ENCODE assay signal across 1 cellular context in the genomic region with DNA sequence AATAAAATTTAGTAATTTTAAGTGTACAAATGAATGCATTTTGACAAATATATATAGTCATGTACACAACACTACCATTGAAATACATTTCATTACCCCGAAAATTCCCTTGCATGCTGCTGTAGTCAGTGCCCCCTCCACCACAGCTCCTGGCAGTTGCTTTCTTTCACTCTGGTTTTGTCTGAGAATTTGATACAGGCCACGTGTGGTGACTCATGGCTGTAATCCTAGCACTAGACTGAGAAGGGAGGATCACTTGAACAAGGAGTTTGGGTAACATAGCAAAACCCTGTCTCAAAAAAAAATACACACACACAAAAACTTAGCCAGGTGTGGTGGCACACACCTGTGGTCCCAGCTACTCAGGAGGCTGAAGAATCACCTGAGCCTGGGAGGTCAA.
TF ChIP-seq lines count a peak whose summit lies in the region.

No MANE protein-coding gene starts in this region.

TF ChIP-seq in K562, 482 proteins besides CTCF, POLR2A, EP300 and RAD21:
- TF ChIP-seq RFX7 (CRISPR knock-in tag; IDR thresholded peaks at IDR 0.05): no peak
- TF ChIP-seq PRMT5 (CRISPR knock-in tag; IDR thresholded peaks at IDR 0.05): no peak
- TF ChIP-seq, protein P1, sequence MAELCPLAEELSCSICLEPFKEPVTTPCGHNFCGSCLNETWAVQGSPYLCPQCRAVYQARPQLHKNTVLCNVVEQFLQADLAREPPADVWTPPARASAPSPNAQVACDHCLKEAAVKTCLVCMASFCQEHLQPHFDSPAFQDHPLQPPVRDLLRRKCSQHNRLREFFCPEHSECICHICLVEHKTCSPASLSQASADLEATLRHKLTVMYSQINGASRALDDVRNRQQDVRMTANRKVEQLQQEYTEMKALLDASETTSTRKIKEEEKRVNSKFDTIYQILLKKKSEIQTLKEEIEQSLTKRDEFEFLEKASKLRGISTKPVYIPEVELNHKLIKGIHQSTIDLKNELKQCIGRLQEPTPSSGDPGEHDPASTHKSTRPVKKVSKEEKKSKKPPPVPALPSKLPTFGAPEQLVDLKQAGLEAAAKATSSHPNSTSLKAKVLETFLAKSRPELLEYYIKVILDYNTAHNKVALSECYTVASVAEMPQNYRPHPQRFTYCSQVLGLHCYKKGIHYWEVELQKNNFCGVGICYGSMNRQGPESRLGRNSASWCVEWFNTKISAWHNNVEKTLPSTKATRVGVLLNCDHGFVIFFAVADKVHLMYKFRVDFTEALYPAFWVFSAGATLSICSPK (IDR thresholded peaks at IDR 0.05; ENCODE audit: borderline replicate concordance): no peak
- no peak for TF ChIP-seq ZNF41 (CRISPR knock-in tag; conservative IDR thresholded peaks at IDR 0.05)
- TF ChIP-seq, protein P2, sequence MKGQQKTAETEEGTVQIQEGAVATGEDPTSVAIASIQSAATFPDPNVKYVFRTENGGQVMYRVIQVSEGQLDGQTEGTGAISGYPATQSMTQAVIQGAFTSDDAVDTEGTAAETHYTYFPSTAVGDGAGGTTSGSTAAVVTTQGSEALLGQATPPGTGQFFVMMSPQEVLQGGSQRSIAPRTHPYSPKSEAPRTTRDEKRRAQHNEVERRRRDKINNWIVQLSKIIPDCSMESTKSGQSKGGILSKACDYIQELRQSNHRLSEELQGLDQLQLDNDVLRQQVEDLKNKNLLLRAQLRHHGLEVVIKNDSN (CRISPR knock-in tag; IDR thresholded peaks at IDR 0.05): peak; percentile 34; the same call in 1 of the 2 replicates
- no peak for TF ChIP-seq ZNF274 (IDR thresholded peaks at IDR 0.05; ENCODE audit: borderline replicate concordance, low read depth, low read length)
- TF ChIP-seq HLTF (IDR thresholded peaks at IDR 0.05): no peak
- TF ChIP-seq ZNF695 (CRISPR knock-in tag; IDR thresholded peaks at IDR 0.05): no peak
- no peak for TF ChIP-seq TCF7 (IDR thresholded peaks at IDR 0.05; ENCODE audit: borderline replicate concordance)
- no peak for TF ChIP-seq CHCHD3 (CRISPR knock-in tag; IDR thresholded peaks at IDR 0.05)
- no peak for TF ChIP-seq KAT2B (IDR thresholded peaks at IDR 0.05; ENCODE audit: low read depth, low read length)
- no peak for TF ChIP-seq SRSF9 (IDR thresholded peaks at IDR 0.05; ENCODE audit: borderline replicate concordance, low read depth, low read length)
- TF ChIP-seq SMAD3 (CRISPR knock-in tag; conservative IDR thresholded peaks at IDR 0.05): no peak
- TF ChIP-seq, protein P3, sequence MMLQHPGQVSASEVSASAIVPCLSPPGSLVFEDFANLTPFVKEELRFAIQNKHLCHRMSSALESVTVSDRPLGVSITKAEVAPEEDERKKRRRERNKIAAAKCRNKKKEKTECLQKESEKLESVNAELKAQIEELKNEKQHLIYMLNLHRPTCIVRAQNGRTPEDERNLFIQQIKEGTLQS (IDR thresholded peaks at IDR 0.05): peak; percentile 49
- TF ChIP-seq, protein P3 (CRISPR knock-in tag; conservative IDR thresholded peaks at IDR 0.05): no peak
- peak; percentile 72 for TF ChIP-seq FOSL1 (tag; conservative IDR thresholded peaks at IDR 0.05)
- no peak for TF ChIP-seq RUNX1 (IDR thresholded peaks at IDR 0.05; ENCODE audit: low read depth)
- no peak for TF ChIP-seq E2F3 (CRISPR knock-in tag; IDR thresholded peaks at IDR 0.05)
- TF ChIP-seq BHLHE40 (IDR thresholded peaks at IDR 0.05; ENCODE audit: low read length): peak; percentile 49; the same call in 1 of the 2 replicates
- TF ChIP-seq, protein P4, sequence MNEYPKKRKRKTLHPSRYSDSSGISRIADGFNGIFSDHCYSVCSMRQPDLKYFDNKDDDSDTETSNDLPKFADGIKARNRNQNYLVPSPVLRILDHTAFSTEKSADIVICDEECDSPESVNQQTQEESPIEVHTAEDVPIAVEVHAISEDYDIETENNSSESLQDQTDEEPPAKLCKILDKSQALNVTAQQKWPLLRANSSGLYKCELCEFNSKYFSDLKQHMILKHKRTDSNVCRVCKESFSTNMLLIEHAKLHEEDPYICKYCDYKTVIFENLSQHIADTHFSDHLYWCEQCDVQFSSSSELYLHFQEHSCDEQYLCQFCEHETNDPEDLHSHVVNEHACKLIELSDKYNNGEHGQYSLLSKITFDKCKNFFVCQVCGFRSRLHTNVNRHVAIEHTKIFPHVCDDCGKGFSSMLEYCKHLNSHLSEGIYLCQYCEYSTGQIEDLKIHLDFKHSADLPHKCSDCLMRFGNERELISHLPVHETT (CRISPR knock-in tag; conservative IDR thresholded peaks at IDR 0.05 in 1 of 2, IDR thresholded peaks at IDR 0.05 in 1 of 2): no peak
- no peak for TF ChIP-seq KDM5B (IDR thresholded peaks at IDR 0.05; ENCODE audit: insufficient replicate concordance, low read depth, low read length)
- TF ChIP-seq JUND (IDR thresholded peaks at IDR 0.05; ENCODE audit: borderline replicate concordance, low read depth, low read length): peak; percentile 41; the same call in 1 of the 2 replicates
- 0 out of 3 replicates have a peak, but pooled peaks have one; percentile 30 for TF ChIP-seq JUND (tag; IDR thresholded peaks at IDR 0.05; ENCODE audit: borderline replicate concordance, low read depth, low read length)
- TF ChIP-seq, protein P5, sequence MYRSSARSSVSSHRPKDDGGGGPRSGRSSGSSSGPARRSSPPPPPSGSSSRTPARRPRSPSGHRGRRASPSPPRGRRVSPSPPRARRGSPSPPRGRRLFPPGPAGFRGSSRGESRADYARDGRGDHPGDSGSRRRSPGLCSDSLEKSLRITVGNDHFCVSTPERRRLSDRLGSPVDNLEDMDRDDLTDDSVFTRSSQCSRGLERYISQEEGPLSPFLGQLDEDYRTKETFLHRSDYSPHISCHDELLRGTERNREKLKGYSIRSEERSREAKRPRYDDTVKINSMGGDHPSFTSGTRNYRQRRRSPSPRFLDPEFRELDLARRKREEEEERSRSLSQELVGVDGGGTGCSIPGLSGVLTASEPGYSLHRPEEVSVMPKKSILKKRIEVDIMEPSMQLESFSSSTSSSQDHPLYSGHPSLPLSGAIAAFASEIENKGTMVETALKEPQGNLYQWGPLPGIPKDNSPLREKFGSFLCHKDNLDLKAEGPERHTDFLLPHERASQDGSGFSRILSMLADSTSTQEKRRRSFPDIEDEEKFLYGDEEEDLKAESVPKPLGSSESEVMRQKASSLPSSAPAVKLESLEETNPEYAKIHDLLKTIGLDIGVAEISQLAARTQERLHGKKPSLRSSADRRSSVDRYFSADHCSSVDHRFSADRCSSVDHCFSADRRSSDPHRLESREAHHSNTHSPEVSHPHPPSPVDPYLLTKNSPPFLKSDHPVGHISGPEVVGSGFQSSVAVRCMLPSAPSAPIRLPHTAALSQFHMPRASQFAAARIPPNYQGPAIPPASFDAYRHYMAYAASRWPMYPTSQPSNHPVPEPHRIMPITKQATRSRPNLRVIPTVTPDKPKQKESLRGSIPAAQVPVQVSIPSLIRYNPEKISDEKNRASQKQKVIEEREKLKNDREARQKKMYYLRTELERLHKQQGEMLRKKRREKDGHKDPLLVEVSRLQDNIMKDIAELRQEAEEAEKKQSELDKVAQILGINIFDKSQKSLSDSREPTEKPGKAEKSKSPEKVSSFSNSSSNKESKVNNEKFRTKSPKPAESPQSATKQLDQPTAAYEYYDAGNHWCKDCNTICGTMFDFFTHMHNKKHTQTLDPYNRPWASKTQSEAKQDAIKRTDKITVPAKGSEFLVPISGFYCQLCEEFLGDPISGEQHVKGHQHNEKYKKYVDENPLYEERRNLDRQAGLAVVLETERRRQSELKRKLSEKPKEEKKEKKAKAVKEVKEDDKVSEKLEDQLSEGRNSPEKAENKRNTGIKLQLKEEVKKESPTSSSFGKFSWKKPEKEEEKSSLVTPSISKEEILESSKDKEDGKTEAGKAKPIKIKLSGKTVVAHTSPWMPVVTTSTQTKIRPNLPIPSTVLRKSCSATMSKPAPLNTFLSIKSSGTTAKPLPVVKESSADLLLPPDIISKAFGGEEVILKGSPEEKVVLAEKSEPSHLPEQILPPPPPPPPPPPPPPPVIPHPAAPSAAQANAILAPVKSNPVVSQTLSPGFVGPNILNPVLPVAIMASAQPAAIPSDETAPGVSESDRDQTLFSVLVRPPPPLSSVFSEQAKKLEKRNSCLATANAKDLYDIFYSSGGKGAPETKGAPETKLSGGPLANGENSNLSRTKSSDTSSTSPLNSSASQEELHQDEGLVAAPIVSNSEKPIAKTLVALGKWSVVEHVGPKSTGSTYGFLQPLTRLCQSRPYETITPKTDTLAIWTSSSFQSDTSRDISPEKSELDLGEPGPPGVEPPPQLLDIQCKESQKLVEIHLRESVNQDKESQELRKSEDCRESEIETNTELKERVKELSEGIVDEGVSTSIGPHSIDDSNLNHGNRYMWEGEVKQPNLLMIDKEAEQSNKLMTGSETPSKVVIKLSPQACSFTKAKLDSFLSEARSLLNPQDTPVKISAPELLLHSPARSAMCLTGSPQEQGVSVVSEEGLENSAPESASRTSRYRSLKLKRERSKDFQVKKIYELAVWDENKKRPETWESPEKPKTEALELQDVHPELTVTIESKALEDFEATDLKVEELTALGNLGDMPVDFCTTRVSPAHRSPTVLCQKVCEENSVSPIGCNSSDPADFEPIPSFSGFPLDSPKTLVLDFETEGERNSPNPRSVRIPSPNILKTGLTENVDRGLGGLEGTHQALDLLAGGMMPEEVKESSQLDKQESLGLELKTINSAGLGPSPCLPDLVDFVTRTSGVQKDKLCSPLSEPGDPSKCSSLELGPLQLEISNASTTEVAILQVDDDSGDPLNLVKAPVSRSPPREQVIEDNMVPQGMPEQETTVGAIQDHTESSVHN (IDR thresholded peaks at IDR 0.05; ENCODE audit: borderline replicate concordance in 1 of 2, low read depth in 1 of 2): no peak
- no peak for TF ChIP-seq ZNF224 (CRISPR knock-in tag; IDR thresholded peaks at IDR 0.05)
- no peak for TF ChIP-seq RBM25 (IDR thresholded peaks at IDR 0.05; ENCODE audit: low read depth, low read length, severe bottlenecking)
- no peak for TF ChIP-seq POLR2B (IDR thresholded peaks at IDR 0.05; ENCODE audit: low read depth, partially characterized antibody)
- no peak for TF ChIP-seq TSC22D4 (tag; IDR thresholded peaks at IDR 0.05)
- 0 out of 2 replicates have a peak, but pooled peaks have one; percentile 13 for TF ChIP-seq ARID1B (IDR thresholded peaks at IDR 0.05)
- no peak for TF ChIP-seq MAFK (IDR thresholded peaks at IDR 0.05; ENCODE audit: low read length)
- TF ChIP-seq, protein P6, sequence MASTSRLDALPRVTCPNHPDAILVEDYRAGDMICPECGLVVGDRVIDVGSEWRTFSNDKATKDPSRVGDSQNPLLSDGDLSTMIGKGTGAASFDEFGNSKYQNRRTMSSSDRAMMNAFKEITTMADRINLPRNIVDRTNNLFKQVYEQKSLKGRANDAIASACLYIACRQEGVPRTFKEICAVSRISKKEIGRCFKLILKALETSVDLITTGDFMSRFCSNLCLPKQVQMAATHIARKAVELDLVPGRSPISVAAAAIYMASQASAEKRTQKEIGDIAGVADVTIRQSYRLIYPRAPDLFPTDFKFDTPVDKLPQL (IDR thresholded peaks at IDR 0.05; ENCODE audit: extremely low read depth, insufficient read length): no peak
- no peak for TF ChIP-seq DDX20 (tag; IDR thresholded peaks at IDR 0.05; ENCODE audit: low read depth)
- TF ChIP-seq KDM1A (IDR thresholded peaks at IDR 0.05): no peak
TF ChIP-seq in K562: peak in this region for 6.
